ENCODE assay signal across 8 cellular contexts in genomic region chr20:58179432-58180099, GRCh38. TPM values are rescaled to one million over a fixed set of nuclear protein-coding genes. Genes with fewer than 3 reads are reported as not detected.
A peak's percentile ranks its signal among the peaks of the same experiment; 100 is the strongest.
DNase-seq lines count a peak whose midpoint lies in the region; ATAC-seq and TF ChIP-seq lines count a peak whose summit lies in the region.

No MANE protein-coding gene starts in this region.

- ATAC-seq in GM19351 (IDR thresholded peaks at IDR 0.05; ENCODE audit: unreplicated experiment) = peak; percentile 70
- no peak for ATAC-seq in HG03521 (IDR thresholded peaks at IDR 0.05; ENCODE audit: unreplicated experiment)

- no peaks in the 10 kb centered on the region; the same call in 1 of the 2 replicates for H3K27me3 ChIP-seq in BE2C
- peaks cover 7% of the 10 kb centered on the region for H3K27me3 ChIP-seq in effector memory CD4-positive, alpha-beta T cell (replicated peaks; ENCODE audit: control insufficient read depth, insufficient read depth, low read length, poor library complexity, severe bottlenecking)

- peak; percentile 75 for TF ChIP-seq CTCF in BE2C (IDR thresholded peaks at IDR 0.05; ENCODE audit: low read depth, low read length)

- H3K27ac ChIP-seq in effector memory CD4-positive, alpha-beta T cell (ENCODE audit: insufficient read depth, low read length, poor library complexity, severe bottlenecking) = no peak overlapping the region

- peaks cover 11% of the 10 kb centered on the region for H3K4me1 ChIP-seq in BE2C
- peaks cover 6% of the 10 kb centered on the region for H3K4me1 ChIP-seq in effector memory CD4-positive, alpha-beta T cell (ENCODE audit: control insufficient read depth, insufficient read depth, low read length, poor library complexity, severe bottlenecking)

- no peaks in the 10 kb centered on the region for H3K36me3 ChIP-seq in BE2C
- H3K36me3 ChIP-seq in effector memory CD4-positive, alpha-beta T cell (ENCODE audit: control insufficient read depth, insufficient read depth, low read length) = no peaks in the 10 kb centered on the region

- no peaks in the 10 kb centered on the region; the same call in 1 of the 2 replicates for H3K9me3 ChIP-seq in BE2C
- H3K9me3 ChIP-seq in effector memory CD4-positive, alpha-beta T cell (ENCODE audit: control insufficient read depth, low read length) = no peaks in the 10 kb centered on the region

- H3K4me3 ChIP-seq in BE2C (ENCODE audit: low read depth, low read length) = peak overlapping the region; percentile 46
- H3K4me3 ChIP-seq in effector memory CD4-positive, alpha-beta T cell (ENCODE audit: insufficient read depth, low read depth, low read length, poor library complexity, severe bottlenecking) = peak overlapping the region; percentile 22

- DNase-seq in BE2C (peak; percentile 75), NCI-H748 (lab: John Stamatoyannopoulos, UW; ENCODE audit: unreplicated experiment) (peak; percentile 46), mesenteric fat pad (ENCODE audit: low spot score) (peak; percentile 92)
- DNase-seq in activated CD8-positive, alpha-beta memory T cell treated with anti-CD3 and anti-CD28 coated beads for 4 hours (ENCODE audit: low read depth in 2 of 2) = peak; percentile 22 to 42
- DNase-seq in effector memory CD4-positive, alpha-beta T cell = peak; percentile 12 to 43 (median 31)
- DNase-seq in stimulated activated CD8-positive, alpha-beta memory T cell treated with anti-CD3 and anti-CD28 coated beads, Interleukin-15, amount 100 ng/mL, for 4 hours (ENCODE audit: low read depth in 2 of 2) = peak; percentile 13 to 25

RNA-seq across cellular contexts. Expression of gene ANKRD60, which starts 48.9 kb away (rescaled TPM):
- not detected for polyA plus RNA-seq in BE2C (2012; ENCODE audit: insufficient read depth, insufficient read length, low read depth)
- total RNA-seq in mesenteric fat pad = not detected

Comparison
In these comparisons a context has a peak if more than half of its experiments do, and no peak if none do; other contexts are left out.
1. DNase-seq: peak in every context shown above with its lines; median percentile 92 in mesenteric fat pad; 75 in BE2C; 46 in NCI-H748; 32 in activated CD8-positive, alpha-beta memory T cell treated with anti-CD3 and anti-CD28 coated beads for 4 hours; 31 in effector memory CD4-positive, alpha-beta T cell; 19 in stimulated activated CD8-positive, alpha-beta memory T cell treated with anti-CD3 and anti-CD28 coated beads, Interleukin-15, amount 100 ng/mL, for 4 hours.